18 cellular contexts compared by ENCODE assay signal in the genomic region with DNA sequence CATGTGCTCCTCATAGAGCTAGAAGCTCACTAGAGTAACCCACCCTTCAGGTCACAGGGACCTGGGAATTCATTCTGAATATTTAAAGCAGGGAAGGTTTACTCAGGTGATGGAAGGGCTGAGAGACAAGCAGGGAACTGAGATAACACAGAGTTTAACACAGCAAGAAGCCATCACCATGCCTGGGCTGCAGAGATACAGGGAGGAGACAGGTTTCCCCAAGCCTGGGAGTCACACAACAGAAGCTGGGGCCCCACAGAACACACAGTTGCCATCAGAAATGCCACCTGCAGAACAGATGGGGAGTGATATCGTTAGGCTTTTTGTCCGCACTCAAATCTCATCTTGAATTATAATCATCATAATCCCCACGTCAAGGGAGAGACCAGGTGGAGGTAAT. TPM values are rescaled to one million over a fixed set of nuclear protein-coding genes. Genes with fewer than 3 reads are reported as not detected.
DNase-seq lines count a peak whose midpoint lies in the region; ATAC-seq and TF ChIP-seq lines count a peak whose summit lies in the region.
"Had no signal": no experiment of that assay in that cellular context is flagged by ENCODE, and none has a peak within 500 bp of the region (broad histone marks: within the 10 kb centered on the region; RNA-seq: fewer than 3 reads in every experiment).

No MANE protein-coding gene starts in this region.

- no peaks in the 10 kb centered on the region for H3K36me3 Mint-ChIP-seq in endodermal cell (ENCODE audit: low read depth)
- H3K36me3 Mint-ChIP-seq: CD4-positive, CD25-positive, alpha-beta regulatory T cell; CD8-positive, alpha-beta memory T cell had no signal

- H3K4me1 ChIP-seq in endodermal cell (ENCODE audit: control insufficient read depth, insufficient read depth, low read length), result peaks cover 9% of the 10 kb centered on the region

- H3K36me3 ChIP-seq in endodermal cell (ENCODE audit: control insufficient read depth, insufficient read depth, low read length), result no peaks in the 10 kb centered on the region

- H3K27ac ChIP-seq in endodermal cell (ENCODE audit: low read depth, low read length), result no peak overlapping the region

- 75% methylated on average over 1 of the region's 3 CpGs; no CpG with 5 or more reads in 1 of the 2 experiments for WGBS in endodermal cell (ENCODE audit: insufficient coverage in 1 of 2, insufficient read length in 1 of 2), 2 experiments

- H3K27ac Mint-ChIP-seq in endodermal cell, result peak overlapping the region; percentile 31
- H3K27ac Mint-ChIP-seq: B cell; CD8-positive, alpha-beta memory T cell; H9 had no signal

- peak; percentile 26 for DNase-seq in NCI-H2171 treated with DMSO at 0.1 percent for 48 hours (lab: John Stamatoyannopoulos, UW)
- no peak for DNase-seq in NCI-H2171 (lab: John Stamatoyannopoulos, UW)
- peak; percentile 99 for DNase-seq in NCI-H82 (lab: John Stamatoyannopoulos, UW)
- peak; percentile 67 for DNase-seq in endodermal cell
- DNase-seq: C1 segment of cervical spinal cord; CD4-positive, CD25-positive, alpha-beta regulatory T cell; CD8-positive, alpha-beta memory T cell; COR-L47; DMS 273 treated with DMSO at 0.1 percent for 48 hours; DMS53; H9 had no signal

- no peaks in the 10 kb centered on the region for H3K9me3 ChIP-seq in endodermal cell (ENCODE audit: control insufficient read depth, low read length)

- TF ChIP-seq CTCF in endodermal cell (conservative IDR thresholded peaks at IDR 0.05), result no peak

- H3K9me3 Mint-ChIP-seq in endodermal cell, result no peaks in the 10 kb centered on the region
- H3K9me3 Mint-ChIP-seq: CD4-positive, CD25-positive, alpha-beta regulatory T cell; CD8-positive, alpha-beta memory T cell; H9 had no signal

- no peak overlapping the region for H3K4me3 Mint-ChIP-seq in endodermal cell
- H3K4me3 Mint-ChIP-seq: B cell; CD4-positive, CD25-positive, alpha-beta regulatory T cell; CD8-positive, alpha-beta memory T cell; H9 had no signal

- ATAC-seq in GM21360 (IDR thresholded peaks at IDR 0.05; ENCODE audit: unreplicated experiment) (no peak), HG02759 (IDR thresholded peaks at IDR 0.05; ENCODE audit: unreplicated experiment) (no peak), GM18909 (IDR thresholded peaks at IDR 0.05; ENCODE audit: poor library complexity, unreplicated experiment) (no peak)

- H3K27me3 ChIP-seq in endodermal cell (ENCODE audit: control insufficient read depth, insufficient read depth, low read length, poor library complexity, severe bottlenecking), result no peaks in the 10 kb centered on the region

- H3K4me3 ChIP-seq in endodermal cell (ENCODE audit: low read length), result no peak overlapping the region

- peaks cover 27% of the 10 kb centered on the region for H3K4me1 Mint-ChIP-seq in endodermal cell
- H3K4me1 Mint-ChIP-seq: B cell, H9 had no signal

- H3K27me3 Mint-ChIP-seq in endodermal cell (ENCODE audit: insufficient read depth), result no peaks in the 10 kb centered on the region
- H3K27me3 Mint-ChIP-seq: CD4-positive, CD25-positive, alpha-beta regulatory T cell had no signal

- no peak overlapping the region for H3K9ac ChIP-seq in endodermal cell (ENCODE audit: extremely low read depth, low read length, poor library complexity, severe bottlenecking)

RNA-seq across cellular contexts. Expression of gene CYSLTR2, which starts 7.9 kb away (rescaled TPM):
- total RNA-seq in endodermal cell, result not detected
- not detected for polyA plus RNA-seq in endodermal cell (2013, experiment 1 of 2)
- 0.08 TPM for polyA plus RNA-seq in endodermal cell (2013, experiment 2 of 2)
- total RNA-seq: A172, B cell, H1, H9, HT-29 had no signal
- polyA plus RNA-seq: H1 had no signal
